In genomic region chr10:61901829-61902447, GRCh38 we compare ENCODE assay signal across 8 cellular contexts. TPM values are rescaled to one million over a fixed set of nuclear protein-coding genes. Genes with fewer than 3 reads are reported as not detected.
DNase-seq lines count a peak whose midpoint lies in the region; ATAC-seq and TF ChIP-seq lines count a peak whose summit lies in the region.

No MANE protein-coding gene starts in this region.

- no peak for TF ChIP-seq CTCF in OCI-LY7 (conservative IDR thresholded peaks at IDR 0.05; ENCODE audit: low read length)

- H3K4me1 ChIP-seq in OCI-LY7 (ENCODE audit: insufficient read depth, low read length, poor library complexity, severe bottlenecking) (peaks cover 57% of the 10 kb centered on the region), duodenal mucosa (ENCODE audit: control insufficient read depth in 1 of 2, insufficient read depth in 2 of 2, low read length in 2 of 2) (peaks cover 49 to 50% of the 10 kb centered on the region in 2 donors), aorta (ENCODE audit: control insufficient read depth in 1 of 2, insufficient read depth in 2 of 2, low read length in 2 of 2) (peaks cover 1 to 2% of the 10 kb centered on the region in 2 donors)

- peak; percentile 1 for ATAC-seq in aorta (ENCODE audit: low FRiP score)
- no peak for ATAC-seq in HG02981 (IDR thresholded peaks at IDR 0.05; ENCODE audit: unreplicated experiment)

- BruUV-seq in OCI-LY7 (replicated peaks; lab: Mats Ljungman, UMichigan), result TSS peak; percentile 75

- H3K9me2 ChIP-seq in OCI-LY7 (ENCODE audit: insufficient read depth, low read length), result no peaks in the 10 kb centered on the region

- no peaks in the 10 kb centered on the region for H3K27me3 ChIP-seq in duodenal mucosa (ENCODE audit: control insufficient read depth in 1 of 2, insufficient read depth in 2 of 2, low read length in 2 of 2)
- H3K27me3 ChIP-seq in aorta (ENCODE audit: control insufficient read depth in 1 of 2, insufficient read depth in 2 of 2, low read length in 1 of 2), result no peaks in the 10 kb centered on the region

- WGBS in aorta, 2 donors, result 0% methylated on average over 14 of the region's 14 CpGs

- H3K9ac ChIP-seq in duodenal mucosa (ENCODE audit: low read depth in 1 of 2, low read length in 2 of 2), result peak overlapping the region; percentile 80 to 99

- H3K36me3 ChIP-seq in OCI-LY7 (ENCODE audit: insufficient read depth, low read length) (peaks cover 7% of the 10 kb centered on the region), duodenal mucosa (ENCODE audit: control insufficient read depth in 1 of 2, insufficient read depth in 2 of 2, low read length in 2 of 2) (no peaks in the 10 kb centered on the region), aorta (ENCODE audit: control insufficient read depth in 1 of 2, insufficient read depth in 2 of 2, low read length in 1 of 2) (no peaks in the 10 kb centered on the region)

- DNase-seq in NCI-H1417 (lab: John Stamatoyannopoulos, UW) (peak; percentile 20 to 65 (median 46)), NCI-H1417 treated with DMSO at 0.1 percent for 48 hours (lab: John Stamatoyannopoulos, UW) (no peak), OCI-LY7 (ENCODE audit: low spot score) (peak; percentile 53), midbrain (lab: John Stamatoyannopoulos, UW) (peak; percentile 78), aorta (no peak)
- no peak for DNase-seq in stimulated activated CD4-positive, alpha-beta T cell treated with anti-CD3 and anti-CD28 coated beads, Interleukin-4, amount 100 ng/mL, for 24 hours

- no peaks in the 10 kb centered on the region for H4K20me1 ChIP-seq in OCI-LY7 (ENCODE audit: insufficient read depth, low read length)

- H3K4me2 ChIP-seq in OCI-LY7 (ENCODE audit: low read length), result peak overlapping the region; percentile 93

- POLR2A ChIA-PET in OCI-LY7 (lab: Charles Lee), result interaction anchor here (0.7 to 12.7 kb wide), 29 partner anchors 11 to 626 kb away, joined by 3 to 284 read pairs (median 4); no protein-coding TSS in a partner anchor

- peaks cover 64% of the 10 kb centered on the region for H3K79me2 ChIP-seq in OCI-LY7 (ENCODE audit: insufficient read depth, low read depth, low read length)

- CTCF ChIA-PET in OCI-LY7 (lab: Charles Lee; ENCODE audit: unreplicated experiment), result interaction anchor here (0.6 to 1.9 kb wide), 4 partner anchors 91 to 666 kb away, joined by 3 to 4 read pairs (median 3); no protein-coding TSS in a partner anchor

- H2AFZ ChIP-seq in OCI-LY7 (ENCODE audit: low read length), result peak overlapping the region; percentile 99; the same call in 1 of the 2 replicates

- no peaks in the 10 kb centered on the region for H3K9me3 ChIP-seq in OCI-LY7 (ENCODE audit: low read length)
- no peaks in the 10 kb centered on the region for H3K9me3 ChIP-seq in duodenal mucosa (ENCODE audit: control insufficient read depth in 1 of 2, low read length in 2 of 2)
- H3K9me3 ChIP-seq in aorta (ENCODE audit: control insufficient read depth, low read length), result no peaks in the 10 kb centered on the region

- H3K4me3 ChIP-seq in OCI-LY7 (ENCODE audit: low read depth, low read length, poor library complexity, severe bottlenecking) (peak overlapping the region; percentile 93), duodenal mucosa (ENCODE audit: low read depth in 1 of 2, low read length in 2 of 2) (peak overlapping the region; percentile 82 to 98), aorta (ENCODE audit: low read length in 2 of 2) (peak overlapping the region; percentile 90 to 95)

- intact Hi-C loops in OCI-LY7 (cut with micrococcal nuclease; ENCODE audit: unreplicated experiment) (loop anchor here (1.0 to 5.0 kb wide), 8 partner anchors 56 to 1230 kb away; partner anchors contain the start of gene NRBF2), aorta (cut with DNase I) (loop anchor here (2.0 to 5.0 kb wide), 9 partner anchors 40 to 343 kb away; no protein-coding TSS in a partner anchor)

- H3K27ac ChIP-seq in OCI-LY7 (ENCODE audit: low read depth, low read length, poor library complexity, severe bottlenecking) (peak overlapping the region; percentile 96), duodenal mucosa (ENCODE audit: low read depth, low read length) (peak overlapping the region; percentile 96), aorta (ENCODE audit: low read depth in 1 of 2, low read length in 2 of 2) (peak overlapping the region; percentile 0 to 89)

RNA-seq across cellular contexts. Expression of gene ARID5B, which starts 0.4 kb away (rescaled TPM):
- 38.0 and 43.6 TPM in 2 replicates for total RNA-seq in OCI-LY7 (2014; rRNA removed; shearing (Covaris generic))
- total RNA-seq in OCI-LY7 (2022), result 56.5 and 56.7 TPM in 2 replicates
- 100 to 1,000 TPM in 1 of 2 donors, 10 to 100 TPM in 1; 66.2 to 143 TPM for total RNA-seq in aorta
- polyA plus RNA-seq in aorta, result 10 to 100 TPM in 1 of 2 donors, 1 to 10 TPM in 1; 7.8 to 33.2 TPM

Comparison
In these comparisons a context has a peak if more than half of its experiments do, and no peak if none do; other contexts are left out.
1. DNase-seq: peak in NCI-H1417 (3 of 3), OCI-LY7 (single experiment) and midbrain (single experiment); none in NCI-H1417 treated with DMSO at 0.1 percent for 48 hours (single experiment), aorta (0 of 2) and stimulated activated CD4-positive, alpha-beta T cell treated with anti-CD3 and anti-CD28 coated beads, Interleukin-4, amount 100 ng/mL, for 24 hours (single experiment).
2. H3K27ac ChIP-seq: peak in every context shown above with its lines; median percentile 96 in OCI-LY7; 96 in duodenal mucosa; 44 in aorta.
3. Peak in every context shown above with its lines, with median percentiles within 50 percentile points of each other: H3K4me3 ChIP-seq.